Comparison of ENCODE assay signal across 1 cellular context in genomic region chr17:7714721-7715594, GRCh38.
TF ChIP-seq lines count a peak whose summit lies in the region.

No MANE protein-coding gene starts in this region.

TF ChIP-seq in H1, 55 proteins besides CTCF, POLR2A, EP300 and RAD21:
- TF ChIP-seq TAF1 (IDR thresholded peaks at IDR 0.05; ENCODE audit: low read depth, low read length) = no peak
- no peak for TF ChIP-seq CBX8 (IDR thresholded peaks at IDR 0.05; ENCODE audit: borderline replicate concordance, low read depth, low read length)
